ENCODE assay signal across 2 cellular contexts in genomic region chr7:100439244-100439643, GRCh38.
TF ChIP-seq lines count a peak whose summit lies in the region.
"Not testable (repeated sequence)": the region's sequence is repeated elsewhere in the genome, so short reads cannot be mapped to it uniquely, and the experiment has no call there.

No MANE protein-coding gene starts in this region.

TF ChIP-seq in HEK293, 187 proteins besides CTCF, POLR2A, EP300 and RAD21:
- 0 out of 2 replicates have a peak, but pooled peaks have one; percentile 3 for TF ChIP-seq ZNF433 (tag by site-specific recombination; IDR thresholded peaks at IDR 0.05; ENCODE audit: low read depth)

TF ChIP-seq in K562, 482 proteins besides CTCF, POLR2A, EP300 and RAD21:
- TF ChIP-seq ZBTB11 (CRISPR knock-in tag; IDR thresholded peaks at IDR 0.05) = 0 out of 6 replicates have a peak, but pooled peaks of 1 of the 3 experiments have one; percentile 38
- TF ChIP-seq ZNF644 (tag; IDR thresholded peaks at IDR 0.05; ENCODE audit: low read depth) = 0 out of 2 replicates have a peak, but pooled peaks have one; percentile 63
- peak; percentile 45 for TF ChIP-seq MGA (IDR thresholded peaks at IDR 0.05)
- peak; percentile 20; the same call in 1 of the 2 replicates for TF ChIP-seq CUX1 (CRISPR knock-in tag; IDR thresholded peaks at IDR 0.05)
- TF ChIP-seq, protein P1, sequence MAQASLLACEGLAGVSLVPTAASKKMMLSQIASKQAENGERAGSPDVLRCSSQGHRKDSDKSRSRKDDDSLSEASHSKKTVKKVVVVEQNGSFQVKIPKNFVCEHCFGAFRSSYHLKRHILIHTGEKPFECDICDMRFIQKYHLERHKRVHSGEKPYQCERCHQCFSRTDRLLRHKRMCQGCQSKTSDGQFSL (CRISPR knock-in tag; IDR thresholded peaks at IDR 0.05) = not testable (repeated sequence)
- TF ChIP-seq, protein P1 (tag; IDR thresholded peaks at IDR 0.05) = peak in 1 of 2 experiments; percentile 66; a peak in 1 of 4 replicates
- TF ChIP-seq, protein P2, sequence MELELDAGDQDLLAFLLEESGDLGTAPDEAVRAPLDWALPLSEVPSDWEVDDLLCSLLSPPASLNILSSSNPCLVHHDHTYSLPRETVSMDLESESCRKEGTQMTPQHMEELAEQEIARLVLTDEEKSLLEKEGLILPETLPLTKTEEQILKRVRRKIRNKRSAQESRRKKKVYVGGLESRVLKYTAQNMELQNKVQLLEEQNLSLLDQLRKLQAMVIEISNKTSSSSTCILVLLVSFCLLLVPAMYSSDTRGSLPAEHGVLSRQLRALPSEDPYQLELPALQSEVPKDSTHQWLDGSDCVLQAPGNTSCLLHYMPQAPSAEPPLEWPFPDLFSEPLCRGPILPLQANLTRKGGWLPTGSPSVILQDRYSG (tag; conservative IDR thresholded peaks at IDR 0.05; ENCODE audit: low read depth) = 0 out of 2 replicates have a peak, but pooled peaks have one; percentile 16
- 0 out of 2 replicates have a peak, but pooled peaks have one; percentile 34 for TF ChIP-seq ZNF197 (CRISPR knock-in tag; IDR thresholded peaks at IDR 0.05; ENCODE audit: low read depth)
